Comparison of ENCODE assay signal across 8 cellular contexts in genomic region chr17:40098846-40099626, GRCh38. TPM values are rescaled to one million over a fixed set of nuclear protein-coding genes. Genes with fewer than 3 reads are reported as not detected.
DNase-seq lines count a peak whose midpoint lies in the region; ATAC-seq and TF ChIP-seq lines count a peak whose summit lies in the region.

No MANE protein-coding gene starts in this region.

- WGBS in lower leg skin, 2 donors = 0% methylated on average over 23 to 45 of the region's 53 CpGs

- H3K4me3 ChIP-seq in BLaER1 treated with 17β-estradiol and CSF1 and Interleukin-3, amounts not matched to agents 10 nM and 100 nM = peak overlapping the region; percentile 66 to 82 (median 70)
- H3K4me3 ChIP-seq in lower leg skin (ENCODE audit: low read depth, poor library complexity, severe bottlenecking) = peak overlapping the region; percentile 93

- CTCF ChIA-PET in activated CD4-positive, alpha-beta memory T cell treated with anti-CD3 and anti-CD28 coated beads for 36 hours (lab: Charles Lee) = interaction anchor here (0.8 to 9.3 kb wide), 9 partner anchors 8 to 118 kb away, joined by 3 to 159 read pairs (median 4); partner anchors contain the start of genes PSMD3 and THRA

- no peaks in the 10 kb centered on the region; a peak in 1 of 22 replicates for H3K27me3 ChIP-seq in BLaER1 treated with 17β-estradiol and CSF1 and Interleukin-3, amounts not matched to agents 10 nM and 100 nM

- peaks cover 76 to 91% (median 87%) of the 10 kb centered on the region in 10 experiments for H3K4me1 ChIP-seq in BLaER1 treated with 17β-estradiol and CSF1 and Interleukin-3, amounts not matched to agents 10 nM and 100 nM

- no peaks in the 10 kb centered on the region for H3K9me3 ChIP-seq in BLaER1 treated with 17β-estradiol and CSF1 and Interleukin-3, amounts not matched to agents 10 nM and 100 nM (replicated peaks in 1 of 11)

- TF ChIP-seq CTCF in lower leg skin (IDR thresholded peaks at IDR 0.05) = no peak

- H3K9ac ChIP-seq in BLaER1 treated with 17β-estradiol and CSF1 and Interleukin-3, amounts not matched to agents 10 nM and 100 nM = peak overlapping the region; percentile 80 to 91 (median 85)

- peak in 1 of 2 donors; percentile 80 for TF ChIP-seq POLR2A in lower leg skin (IDR thresholded peaks at IDR 0.05)

- peaks cover 26% of the 10 kb centered on the region for H3K36me3 Mint-ChIP-seq in activated CD4-positive, alpha-beta memory T cell treated with anti-CD3 and anti-CD28 coated beads for 36 hours

- POLR2A ChIA-PET in activated CD4-positive, alpha-beta memory T cell treated with anti-CD3 and anti-CD28 coated beads for 36 hours (lab: Charles Lee) = interaction anchor here (1.0 to 2.1 kb wide), 7 partner anchors 12 to 120 kb away, joined by 3 to 15 read pairs (median 4); partner anchors contain the start of genes PSMD3 and WIPF2

- H3K9me3 Mint-ChIP-seq in activated CD4-positive, alpha-beta memory T cell treated with anti-CD3 and anti-CD28 coated beads for 36 hours = no peaks in the 10 kb centered on the region

- peak overlapping the region; percentile 88 for H3K4me3 Mint-ChIP-seq in activated CD4-positive, alpha-beta memory T cell treated with anti-CD3 and anti-CD28 coated beads for 36 hours

- peak overlapping the region; percentile 98 to 100 (median 99) for H3K4me2 ChIP-seq in BLaER1 treated with 17β-estradiol and CSF1 and Interleukin-3, amounts not matched to agents 10 nM and 100 nM

- intact Hi-C loops in activated CD4-positive, alpha-beta memory T cell treated with anti-CD3 and anti-CD28 coated beads for 36 hours (cut with micrococcal nuclease) = loop anchor here (1.0 to 5.0 kb wide), 3 partner anchors 188 to 327 kb away; partner anchors contain the start of gene CDC6
- intact Hi-C loops in lower leg skin (cut with DNase I; ENCODE audit: low total_unique reads) = no loop called here

- peaks cover 0 to 7% (median 0%) of the 10 kb centered on the region in 11 experiments; a peak in 1 of 22 replicates for H4K20me1 ChIP-seq in BLaER1 treated with 17β-estradiol and CSF1 and Interleukin-3, amounts not matched to agents 10 nM and 100 nM

- no peaks in the 10 kb centered on the region for H3K27me3 Mint-ChIP-seq in activated CD4-positive, alpha-beta memory T cell treated with anti-CD3 and anti-CD28 coated beads for 36 hours

- peak overlapping the region; percentile 90 to 98 (median 95) for H3K27ac ChIP-seq in BLaER1 treated with 17β-estradiol and CSF1 and Interleukin-3, amounts not matched to agents 10 nM and 100 nM

- peaks cover 0 to 25% (median 12%) of the 10 kb centered on the region in 11 experiments; a peak in 14 of 22 replicates for H3K36me3 ChIP-seq in BLaER1 treated with 17β-estradiol and CSF1 and Interleukin-3, amounts not matched to agents 10 nM and 100 nM

- ATAC-seq in GM19397 (IDR thresholded peaks at IDR 0.05; ENCODE audit: unreplicated experiment) = peak; percentile 65
- peak; percentile 60 for ATAC-seq in HG03571 (IDR thresholded peaks at IDR 0.05; ENCODE audit: unreplicated experiment)

- H3K4me1 Mint-ChIP-seq in activated CD4-positive, alpha-beta memory T cell treated with anti-CD3 and anti-CD28 coated beads for 36 hours (ENCODE audit: low read depth) = peaks cover 85% of the 10 kb centered on the region

- DNase-seq in NCI-H82 treated with DMSO at 0.1 percent for 48 hours (lab: John Stamatoyannopoulos, UW; ENCODE audit: unreplicated experiment) = peak; percentile 95
- DNase-seq in activated CD4-positive, alpha-beta memory T cell treated with anti-CD3 and anti-CD28 coated beads for 36 hours = peak; percentile 99
- peak; percentile 92 to 96 for DNase-seq in dermis microvascular lymphatic vessel endothelial cell (ENCODE audit: low read depth in 2 of 2)
- DNase-seq in lower leg skin (ENCODE audit: low spot score in 2 of 2) = peak; percentile 100
- DNase-seq in stimulated activated CD4-positive, alpha-beta T cell treated with anti-CD3 and anti-CD28 coated beads, Interleukin-4, amount 100 ng/mL, for 24 hours = peak; percentile 99

- H3K27ac Mint-ChIP-seq in activated CD4-positive, alpha-beta memory T cell treated with anti-CD3 and anti-CD28 coated beads for 36 hours = peak overlapping the region; percentile 91

RNA-seq across cellular contexts. Expression of gene NR1D1, which starts 1.4 kb away (rescaled TPM):
- 1 to 10 TPM; 6.7 to 7.3 TPM for total RNA-seq in activated CD4-positive, alpha-beta memory T cell treated with anti-CD3 and anti-CD28 coated beads for 36 hours
- total RNA-seq in dermis microvascular lymphatic vessel endothelial cell (0.77 and 2.4 TPM in 2 replicates), lower leg skin (100 to 1,000 TPM; 111 to 194 (median 148) TPM)

RNA-seq across cellular contexts. Expression of gene MSL1, which starts 22.7 kb away (rescaled TPM):
- 10 to 100 TPM; 77.9 to 80.6 TPM for total RNA-seq in activated CD4-positive, alpha-beta memory T cell treated with anti-CD3 and anti-CD28 coated beads for 36 hours
- total RNA-seq in dermis microvascular lymphatic vessel endothelial cell = 29.0 and 32.0 TPM in 2 replicates
- total RNA-seq in lower leg skin = 100 to 1,000 TPM in 1 of 4 donors, 10 to 100 TPM in 3; 70.6 to 117 (median 82.4) TPM

RNA-seq across cellular contexts. Expression of gene THRA, which starts 36.3 kb away (rescaled TPM):
- total RNA-seq in activated CD4-positive, alpha-beta memory T cell treated with anti-CD3 and anti-CD28 coated beads for 36 hours = 10 to 100 TPM; 12.5 to 13.4 TPM
- total RNA-seq in dermis microvascular lymphatic vessel endothelial cell = 11.9 and 19.7 TPM in 2 replicates
- 10 to 100 TPM; 28.2 to 56.8 (median 42.6) TPM for total RNA-seq in lower leg skin

RNA-seq across cellular contexts. Expression of gene CASC3, which starts 41.3 kb away (rescaled TPM):
- 100 to 1,000 TPM in 1 of 2 experiments, 10 to 100 TPM in 1; 96.1 to 102 TPM for total RNA-seq in activated CD4-positive, alpha-beta memory T cell treated with anti-CD3 and anti-CD28 coated beads for 36 hours
- total RNA-seq in dermis microvascular lymphatic vessel endothelial cell = 19.4 and 20.7 TPM in 2 replicates
- total RNA-seq in lower leg skin = 10 to 100 TPM; 32.3 to 58.1 (median 53.0) TPM

RNA-seq across cellular contexts. Expression of gene MED24, which starts 44.8 kb away (rescaled TPM):
- 10 to 100 TPM; 89.2 to 99.9 TPM for total RNA-seq in activated CD4-positive, alpha-beta memory T cell treated with anti-CD3 and anti-CD28 coated beads for 36 hours
- 32.5 and 49.8 TPM in 2 replicates for total RNA-seq in dermis microvascular lymphatic vessel endothelial cell
- 10 to 100 TPM; 47.2 to 88.9 (median 62.9) TPM for total RNA-seq in lower leg skin

Comparison
In these comparisons a context has a peak if more than half of its experiments do, and no peak if none do; other contexts are left out.
1. Peak in every context shown above with its lines: DNase-seq, ATAC-seq, H3K4me3 ChIP-seq and H3K27ac ChIP-seq.
2. RNA of gene NR1D1, which starts 1.4 kb away (total RNA-seq): 111 to 194 TPM in lower leg skin; 6.7 to 7.3 TPM in activated CD4-positive, alpha-beta memory T cell treated with anti-CD3 and anti-CD28 coated beads for 36 hours and 0.77 to 2.4 TPM in dermis microvascular lymphatic vessel endothelial cell; every median in the first group is over 10 times any median in the second.